ENCODE assay signal across 1 cellular context in the genomic region with DNA sequence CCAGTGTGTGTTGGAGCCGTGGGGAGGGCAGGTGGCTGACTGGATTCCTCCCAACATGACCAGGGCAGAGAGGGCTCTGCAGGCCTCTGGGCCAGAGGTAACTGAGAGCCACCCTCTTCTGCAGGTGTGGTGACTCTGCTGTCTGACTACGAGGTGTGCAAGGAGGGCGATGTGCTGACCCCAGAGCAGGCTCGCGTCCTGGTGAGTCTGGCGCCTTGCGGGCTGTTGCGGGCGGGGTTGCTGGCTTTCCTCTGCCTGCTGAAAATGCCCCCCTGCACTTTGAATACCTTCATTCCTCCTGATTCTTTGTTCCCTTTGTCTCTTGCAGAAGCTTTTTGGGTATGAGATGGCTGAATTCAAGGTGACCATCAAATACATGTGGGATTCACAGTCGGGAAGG.
TF ChIP-seq lines count a peak whose summit lies in the region.

No MANE protein-coding gene starts in this region.

TF ChIP-seq in H1, 55 proteins besides CTCF, POLR2A, EP300 and RAD21:
- no peak for TF ChIP-seq SRF (IDR thresholded peaks at IDR 0.05; ENCODE audit: low read depth, low read length)
- TF ChIP-seq SUZ12 (IDR thresholded peaks at IDR 0.05; ENCODE audit: low read length), result no peak
- TF ChIP-seq POLR2AphosphoS5 (IDR thresholded peaks at IDR 0.05; ENCODE audit: low read depth, low read length), result peak; percentile 39; the same call in 1 of the 2 replicates
- TF ChIP-seq, protein P1, sequence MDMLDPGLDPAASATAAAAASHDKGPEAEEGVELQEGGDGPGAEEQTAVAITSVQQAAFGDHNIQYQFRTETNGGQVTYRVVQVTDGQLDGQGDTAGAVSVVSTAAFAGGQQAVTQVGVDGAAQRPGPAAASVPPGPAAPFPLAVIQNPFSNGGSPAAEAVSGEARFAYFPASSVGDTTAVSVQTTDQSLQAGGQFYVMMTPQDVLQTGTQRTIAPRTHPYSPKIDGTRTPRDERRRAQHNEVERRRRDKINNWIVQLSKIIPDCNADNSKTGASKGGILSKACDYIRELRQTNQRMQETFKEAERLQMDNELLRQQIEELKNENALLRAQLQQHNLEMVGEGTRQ (IDR thresholded peaks at IDR 0.05; ENCODE audit: low read length), result no peak
- TF ChIP-seq TAF1 (IDR thresholded peaks at IDR 0.05; ENCODE audit: low read depth, low read length), result no peak
- TF ChIP-seq MAFK (IDR thresholded peaks at IDR 0.05; ENCODE audit: low read depth, low read length), result no peak
- no peak for TF ChIP-seq HDAC2 (IDR thresholded peaks at IDR 0.05; ENCODE audit: borderline replicate concordance in 1 of 2, low read depth in 2 of 2, low read length in 2 of 2)
TF ChIP-seq in H1: peak in this region for 1.
